ENCODE assay signal across 27 cellular contexts in the genomic region with DNA sequence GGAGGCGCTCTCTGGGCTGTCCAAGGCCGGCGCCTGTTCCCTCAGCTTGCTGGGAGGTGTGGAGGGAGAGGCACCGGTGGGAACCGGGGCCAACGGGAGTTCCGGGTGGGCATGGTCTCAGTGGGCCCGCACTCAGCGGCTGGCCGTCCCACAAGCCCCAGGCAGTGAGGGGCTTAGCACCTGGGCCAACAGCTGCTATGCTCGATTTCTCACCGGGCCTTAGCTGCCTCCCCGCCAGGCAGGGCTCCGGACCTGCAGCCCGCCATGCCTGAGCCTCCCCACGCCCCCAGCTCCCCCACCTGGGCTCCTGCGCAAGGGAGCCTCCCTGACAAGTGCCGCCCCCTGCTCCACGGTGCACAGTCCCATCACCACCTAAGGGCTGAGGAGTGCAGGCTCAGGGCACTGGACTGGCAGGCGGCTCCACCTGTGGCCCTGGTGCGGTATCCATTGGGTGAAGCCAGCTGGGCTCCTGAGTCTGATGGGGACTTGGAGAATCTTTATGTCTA.
"Had no signal": no experiment of that assay in that cellular context is flagged by ENCODE, and none has a peak within 500 bp of the region (broad histone marks: within the 10 kb centered on the region; RNA-seq: fewer than 3 reads in every experiment).

No MANE protein-coding gene starts in this region.

- H3K9me3 ChIP-seq: neutrophil, pancreas, prostate gland, right lobe of liver, thoracic aorta, thyroid gland, upper lobe of left lung, vagina had no signal

- H3K27ac ChIP-seq: neural progenitor cell, neutrophil, pancreas, prostate gland, right atrium auricular region, right lobe of liver, sigmoid colon, stomach, thoracic aorta, thyroid gland, tibial nerve, upper lobe of left lung, vagina had no signal

- H3K27ac Mint-ChIP-seq: naive thymus-derived CD4-positive, alpha-beta T cell; natural killer cell; nephron; neural progenitor cell; stimulated activated effector memory CD8-positive, alpha-beta T cell treated with anti-CD3 and anti-CD28 coated beads, Interleukin-12 subunit alpha, Interleukin-12 subunit beta, amount 100 ng/mL, for 72 hours; stimulated activated naive B cell treated with anti-CD40 and anti-IgM and Interleukin-4, amounts not matched to agents 10 μg/mL and 1 μg/mL and 100 μg/mL, for 72 hours had no signal

- H3K4me1 ChIP-seq: neural progenitor cell, pancreas, prostate gland, right atrium auricular region, right lobe of liver, sigmoid colon, stomach, thyroid gland, tibial nerve, upper lobe of left lung, vagina had no signal

- H3K4me3 ChIP-seq: neural progenitor cell, pancreas, prostate gland, right atrium auricular region, right lobe of liver, sigmoid colon, stomach, thoracic aorta, thyroid gland, tibial nerve, upper lobe of left lung, vagina had no signal

- DNase-seq: naive thymus-derived CD4-positive, alpha-beta T cell; natural killer cell; nucleus accumbens; retina; right lobe of liver; sigmoid colon; small intestine; stimulated activated CD4-positive, alpha-beta T cell treated with anti-CD3 and anti-CD28 coated beads, Interleukin-15, amount 100 ng/mL, for 24 hours; stimulated activated CD4-positive, alpha-beta T cell treated with anti-CD3 and anti-CD28 coated beads, Interleukin-2, amount 100 ng/mL, for 24 hours; stimulated activated CD4-positive, alpha-beta T cell treated with anti-CD3 and anti-CD28 coated beads, Interleukin-2, amount 100 ng/mL, for 48 hours; stimulated activated CD4-positive, alpha-beta T cell treated with anti-CD3 and anti-CD28 coated beads, Interleukin-4, amount 100 ng/mL, for 24 hours; stimulated activated naive B cell treated with anti-CD40 and anti-IgM and Interleukin-4, amounts not matched to agents 10 μg/mL and 1 μg/mL and 100 μg/mL, for 72 hours; stimulated activated naive CD4-positive, alpha-beta T cell treated with Interleukin-2 at 50 U/mL for 16 hours; stomach; thyroid gland; trophoblast cell had no signal

- H3K27me3 ChIP-seq: neural progenitor cell, neutrophil, pancreas, right atrium auricular region, right lobe of liver, sigmoid colon, stomach, thyroid gland, tibial nerve, upper lobe of left lung, vagina had no signal

- ATAC-seq: naive thymus-derived CD4-positive, alpha-beta T cell; natural killer cell; pancreas; stimulated activated effector memory CD8-positive, alpha-beta T cell treated with anti-CD3 and anti-CD28 coated beads, Interleukin-12 subunit alpha, Interleukin-12 subunit beta, amount 100 ng/mL, for 72 hours; stimulated activated naive B cell treated with anti-CD40 and anti-IgM and Interleukin-4, amounts not matched to agents 10 μg/mL and 1 μg/mL and 100 μg/mL, for 72 hours had no signal

- H3K36me3 ChIP-seq: neural progenitor cell, neutrophil, pancreas, prostate gland, right atrium auricular region, right lobe of liver, sigmoid colon, stomach, thoracic aorta, thyroid gland, tibial nerve, upper lobe of left lung, vagina had no signal

- H3K4me3 Mint-ChIP-seq: naive thymus-derived CD4-positive, alpha-beta T cell; natural killer cell; nephron; neural progenitor cell; stimulated activated effector memory CD8-positive, alpha-beta T cell treated with anti-CD3 and anti-CD28 coated beads, Interleukin-12 subunit alpha, Interleukin-12 subunit beta, amount 100 ng/mL, for 72 hours; stimulated activated naive B cell treated with anti-CD40 and anti-IgM and Interleukin-4, amounts not matched to agents 10 μg/mL and 1 μg/mL and 100 μg/mL, for 72 hours had no signal

- H3K4me1 Mint-ChIP-seq: naive thymus-derived CD4-positive, alpha-beta T cell; natural killer cell; nephron; neural progenitor cell; stimulated activated effector memory CD8-positive, alpha-beta T cell treated with anti-CD3 and anti-CD28 coated beads, Interleukin-12 subunit alpha, Interleukin-12 subunit beta, amount 100 ng/mL, for 72 hours; stimulated activated naive B cell treated with anti-CD40 and anti-IgM and Interleukin-4, amounts not matched to agents 10 μg/mL and 1 μg/mL and 100 μg/mL, for 72 hours had no signal
